ENCODE assay signal across 24 cellular contexts in genomic region chr2:136251777-136252477, GRCh38.
DNase-seq lines count a peak whose midpoint lies in the region; TF ChIP-seq lines count a peak whose summit lies in the region.
"Had no signal": no experiment of that assay in that cellular context is flagged by ENCODE, and none has a peak within 500 bp of the region (broad histone marks: within the 10 kb centered on the region; RNA-seq: fewer than 3 reads in every experiment).

No MANE protein-coding gene starts in this region.

- H3K27me3 ChIP-seq in breast epithelium (no peaks in the 10 kb centered on the region), mammary epithelial cell (ENCODE audit: insufficient read depth, low read length) (no peaks in the 10 kb centered on the region), OCI-LY1 (ENCODE audit: insufficient read depth, low read length) (no peaks in the 10 kb centered on the region)
- H3K27me3 ChIP-seq: esophagus squamous epithelium, neural progenitor cell, right lobe of liver, stomach, thyroid gland, uterus had no signal

- H3K27ac ChIP-seq in breast epithelium (peak overlapping the region; percentile 59 to 71), mammary epithelial cell (ENCODE audit: insufficient read depth, low read depth, low read length) (no peak overlapping the region), OCI-LY1 (ENCODE audit: low read depth, low read length, poor library complexity, severe bottlenecking) (peak overlapping the region; percentile 96)
- H3K27ac ChIP-seq: esophagus squamous epithelium, neural progenitor cell, right lobe of liver, thyroid gland, uterus had no signal

- no peak for TF ChIP-seq POLR2A in breast epithelium (IDR thresholded peaks at IDR 0.05)

- intact Hi-C loops in breast epithelium (cut with DNase I; ENCODE audit: low total_unique reads), result no loop called here
- intact Hi-C loops in mammary epithelial cell (cut with micrococcal nuclease), result no loop called here

- H3K79me2 ChIP-seq in mammary epithelial cell (ENCODE audit: insufficient read depth, low read length) (no peaks in the 10 kb centered on the region), OCI-LY1 (ENCODE audit: insufficient read depth, low read length) (no peaks in the 10 kb centered on the region)

- BruUV-seq in mammary epithelial cell (replicated peaks; lab: Mats Ljungman, UMichigan), result no TSS peak

- TF ChIP-seq CTCF in breast epithelium (IDR thresholded peaks at IDR 0.05) (no peak), mammary epithelial cell (conservative IDR thresholded peaks at IDR 0.05 in 1 of 2, IDR thresholded peaks at IDR 0.05 in 1 of 2; ENCODE audit: extremely low read depth in 1 of 2, insufficient read depth in 1 of 2, low read depth in 1 of 2, low read length in 2 of 2) (no peak), OCI-LY1 (IDR thresholded peaks at IDR 0.05; ENCODE audit: low read length) (no peak), fibroblast of pulmonary artery (IDR thresholded peaks at IDR 0.05; ENCODE audit: low read length, missing control alignments) (no peak)

- dilution Hi-C loops in mammary epithelial cell (cut with HindIII; ENCODE audit: low sequenced_read_pairs), result no loop called here

- H3F3A ChIP-seq in OCI-LY1 (ENCODE audit: insufficient read depth, low read length), result peaks cover 13% of the 10 kb centered on the region; the same call in 1 of the 2 replicates

- peaks cover 0 to 9% of the 10 kb centered on the region in 2 donors for H3K4me1 ChIP-seq in breast epithelium
- H3K4me1 ChIP-seq in mammary epithelial cell (ENCODE audit: insufficient read depth, low read length), result no peaks in the 10 kb centered on the region
- H3K4me1 ChIP-seq in OCI-LY1 (ENCODE audit: insufficient read depth, low read length, severe bottlenecking), result peaks cover 88% of the 10 kb centered on the region
- H3K4me1 ChIP-seq: right lobe of liver, thyroid gland, uterus had no signal

- no peak overlapping the region for H3K9ac ChIP-seq in mammary epithelial cell (ENCODE audit: insufficient read depth, low read length)
- peak overlapping the region; percentile 32; the same call in 1 of the 2 replicates for H3K9ac ChIP-seq in OCI-LY1 (ENCODE audit: low read length)
- H3K9ac ChIP-seq: neural progenitor cell, SK-N-SH had no signal

- CTCF ChIA-PET in mammary epithelial cell (lab: Charles Lee; ENCODE audit: low non-redundant PET), result no interaction called here

- H3K36me3 ChIP-seq in breast epithelium (no peaks in the 10 kb centered on the region), mammary epithelial cell (ENCODE audit: insufficient read depth, low read length) (no peaks in the 10 kb centered on the region), OCI-LY1 (ENCODE audit: insufficient read depth, low read length) (no peaks in the 10 kb centered on the region)
- H3K36me3 ChIP-seq: esophagus squamous epithelium, neural progenitor cell, right lobe of liver, stomach, thyroid gland, uterus had no signal

- H3K4me2 ChIP-seq in mammary epithelial cell (ENCODE audit: insufficient read depth, low read depth, low read length) (no peak overlapping the region), OCI-LY1 (ENCODE audit: low read length) (peak overlapping the region; percentile 18; the same call in 1 of the 2 replicates)
- H3K4me2 ChIP-seq: GM23338, neural progenitor cell, SK-N-SH had no signal

- no peaks in the 10 kb centered on the region for H3K9me2 ChIP-seq in OCI-LY1 (ENCODE audit: low read depth, low read length)
- H3K9me2 ChIP-seq: SK-N-SH had no signal

- in situ Hi-C loops in mammary epithelial cell (cut with MboI; ENCODE audit: low sequenced_read_pairs in 2 of 2), result no loop called here

- H3K4me3 ChIP-seq in breast epithelium (no peak overlapping the region), mammary epithelial cell (replicated peaks in 1 of 3; ENCODE audit: insufficient read depth in 1 of 3, low read depth in 2 of 3, low read length in 3 of 3) (no peak overlapping the region), OCI-LY1 (ENCODE audit: low read depth, low read length, poor library complexity, severe bottlenecking) (no peak overlapping the region), fibroblast of pulmonary artery (replicated peaks; ENCODE audit: low read depth, low read length) (no peak overlapping the region)
- H3K4me3 ChIP-seq: esophagus squamous epithelium, GM23338, lung, mucosa of descending colon, neural progenitor cell, right lobe of liver, stomach, thyroid gland, uterus had no signal

- H4K20me1 ChIP-seq in mammary epithelial cell (ENCODE audit: insufficient read depth, low read length) (no peaks in the 10 kb centered on the region), OCI-LY1 (ENCODE audit: insufficient read depth, low read length) (no peaks in the 10 kb centered on the region)

- peak in 1 of 2 donors; percentile 22 for DNase-seq in breast epithelium (ENCODE audit: low spot score in 2 of 2)
- DNase-seq in mammary epithelial cell, result no peak
- DNase-seq in fibroblast of pulmonary artery (ENCODE audit: low read depth), result peak; percentile 16
- DNase-seq in pons (ENCODE audit: low spot score), result peak; percentile 26
- no peak for DNase-seq in DMS 273 treated with DMSO at 0.1 percent for 48 hours (lab: John Stamatoyannopoulos, UW)
- no peak for DNase-seq in cerebellar cortex (ENCODE audit: low spot score)
- DNase-seq in KG1 (lab: John Stamatoyannopoulos, UW), result no peak
- DNase-seq: activated CD4-positive, alpha-beta memory T cell treated with anti-CD3 and anti-CD28 coated beads, Interleukin-2, amount 10 ng/mL, durations not matched to agents 7 days and 5 days; activated CD4-positive, CD25-positive, alpha-beta regulatory T cell treated with anti-CD3 and anti-CD28 coated beads, Interleukin-2, amount 50 U/mL, for 72 hours; CD4-positive, CD25-positive, alpha-beta regulatory T cell; esophagus squamous epithelium; mucosa of descending colon; NCI-H1105; NCI-H187; right lobe of liver; SK-N-SH; stimulated activated CD8-positive, alpha-beta memory T cell treated with anti-CD3 and anti-CD28 coated beads, Interleukin-4, amount 100 ng/mL, for 48 hours; stomach; thyroid gland; uterus had no signal

- WGBS in mammary epithelial cell (ENCODE audit: low coverage, missing lambda C conversion rate), result 19% methylated on average over 4 of the region's 4 CpGs

- no peak overlapping the region for H2AFZ ChIP-seq in mammary epithelial cell (ENCODE audit: low read depth, low read length)
- no peak overlapping the region for H2AFZ ChIP-seq in OCI-LY1 (ENCODE audit: low read length)
- H2AFZ ChIP-seq: GM23338, neural progenitor cell had no signal

- no peaks in the 10 kb centered on the region for H3K9me3 ChIP-seq in breast epithelium
- H3K9me3 ChIP-seq in mammary epithelial cell (replicated peaks; ENCODE audit: insufficient read depth, low read length), result no peaks in the 10 kb centered on the region
- H3K9me3 ChIP-seq in OCI-LY1 (ENCODE audit: low read length), result no peaks in the 10 kb centered on the region
- H3K9me3 ChIP-seq: esophagus squamous epithelium, mucosa of descending colon, right lobe of liver, SK-N-SH, stomach, thyroid gland, uterus had no signal

Comparison
In these comparisons a context has a peak if more than half of its experiments do, and no peak if none do; other contexts are left out.
1. DNase-seq: peak in fibroblast of pulmonary artery (single experiment) and pons (single experiment); none in mammary epithelial cell (single experiment), DMS 273 treated with DMSO at 0.1 percent for 48 hours (single experiment), cerebellar cortex (single experiment) and KG1 (single experiment).